In genomic region chr14:77302926-77303325, GRCh38 we compare ENCODE assay signal across 9 cellular contexts. TPM values are rescaled to one million over a fixed set of nuclear protein-coding genes. Genes with fewer than 3 reads are reported as not detected.
A peak's percentile ranks its signal among the peaks of the same experiment; 100 is the strongest.
DNase-seq lines count a peak whose midpoint lies in the region; ATAC-seq and TF ChIP-seq lines count a peak whose summit lies in the region.
"Had no signal": no experiment of that assay in that cellular context is flagged by ENCODE, and none has a peak within 500 bp of the region (broad histone marks: within the 10 kb centered on the region; RNA-seq: fewer than 3 reads in every experiment).

No MANE protein-coding gene starts in this region.

- H3K4me1 Mint-ChIP-seq in activated T-cell treated with anti-CD3 and anti-CD28 coated beads, Interleukin-2, amount 50 U/mL, for 4 hours (ENCODE audit: low read depth) = peaks cover 15% of the 10 kb centered on the region

- no peaks in the 10 kb centered on the region for H3K27me3 Mint-ChIP-seq in activated T-cell treated with anti-CD3 and anti-CD28 coated beads, Interleukin-2, amount 50 U/mL, for 4 hours (ENCODE audit: low read depth)
- H3K27me3 Mint-ChIP-seq: activated naive CD4-positive, alpha-beta T cell treated with anti-CD3 and anti-CD28 coated beads, Interleukin-2, amount 50 U/mL, for 24 hours had no signal

- H3K27me3 ChIP-seq in kidney epithelial cell (ENCODE audit: control insufficient read depth, insufficient read depth, low read length) = no peaks in the 10 kb centered on the region

- peak; percentile 91 for ATAC-seq in activated T-cell treated with anti-CD3 and anti-CD28 coated beads, Interleukin-2, amount 50 U/mL, for 4 hours
- ATAC-seq in HG02852 (IDR thresholded peaks at IDR 0.05; ENCODE audit: unreplicated experiment) = no peak
- ATAC-seq in HG03432 (IDR thresholded peaks at IDR 0.05; ENCODE audit: unreplicated experiment) = no peak

- H3K4me3 ChIP-seq in kidney epithelial cell (ENCODE audit: low read depth, low read length) = no peak overlapping the region

- H3K9me3 Mint-ChIP-seq in activated T-cell treated with anti-CD3 and anti-CD28 coated beads, Interleukin-2, amount 50 U/mL, for 4 hours = no peaks in the 10 kb centered on the region
- H3K9me3 Mint-ChIP-seq: activated naive CD4-positive, alpha-beta T cell treated with anti-CD3 and anti-CD28 coated beads, Interleukin-2, amount 50 U/mL, for 24 hours had no signal

- H3K36me3 Mint-ChIP-seq in activated T-cell treated with anti-CD3 and anti-CD28 coated beads, Interleukin-2, amount 50 U/mL, for 4 hours (ENCODE audit: insufficient read depth) = peaks cover 21% of the 10 kb centered on the region

- no peaks in the 10 kb centered on the region for H3K36me3 ChIP-seq in kidney epithelial cell (ENCODE audit: control insufficient read depth, insufficient read depth, low read length)

- DNase-seq in A172 (ENCODE audit: low spot score) (peak; percentile 79), HCEC 1CT (peak; percentile 83), kidney epithelial cell (ENCODE audit: low read depth) (peak; percentile 66), SW 1271 (lab: John Stamatoyannopoulos, UW) (no peak), HuH-7 (ENCODE audit: low spot score) (no peak)
- DNase-seq in activated T-cell treated with anti-CD3 and anti-CD28 coated beads, Interleukin-2, amount 50 U/mL, for 4 hours = no peak

- TF ChIP-seq CTCF in kidney epithelial cell (IDR thresholded peaks at IDR 0.05; ENCODE audit: insufficient read depth, low read length, poor library complexity, severe bottlenecking) = no peak

- no peak overlapping the region for H3K4me3 Mint-ChIP-seq in activated T-cell treated with anti-CD3 and anti-CD28 coated beads, Interleukin-2, amount 50 U/mL, for 4 hours
- H3K4me3 Mint-ChIP-seq: activated naive CD4-positive, alpha-beta T cell treated with anti-CD3 and anti-CD28 coated beads, Interleukin-2, amount 50 U/mL, for 24 hours had no signal

RNA-seq across cellular contexts. Expression of gene POMT2, which starts 17.8 kb away (rescaled TPM):
- 13.7 and 14.5 TPM in 2 replicates for total RNA-seq in A172 (2014; rRNA removed; shearing (Covaris generic))
- 10 to 100 TPM; 18.0 to 22.2 (median 19.2) TPM for total RNA-seq in activated T-cell treated with anti-CD3 and anti-CD28 coated beads, Interleukin-2, amount 50 U/mL, for 4 hours
- 21.5 and 34.1 TPM in 2 replicates for total RNA-seq in kidney epithelial cell

RNA-seq across cellular contexts. Expression of gene GSTZ1, which starts 17.9 kb away (rescaled TPM):
- total RNA-seq in A172 (2014; rRNA removed; shearing (Covaris generic)) = 28.6 and 30.4 TPM in 2 replicates
- total RNA-seq in activated T-cell treated with anti-CD3 and anti-CD28 coated beads, Interleukin-2, amount 50 U/mL, for 4 hours = 1 to 10 TPM; 5.5 to 9.2 (median 8.1) TPM
- 37.2 and 48.0 TPM in 2 replicates for total RNA-seq in kidney epithelial cell

RNA-seq across cellular contexts. Expression of gene NGB, which starts 31.9 kb away (rescaled TPM):
- not detected in 2 replicates for total RNA-seq in A172 (2014; rRNA removed; shearing (Covaris generic))
- not detected for total RNA-seq in activated T-cell treated with anti-CD3 and anti-CD28 coated beads, Interleukin-2, amount 50 U/mL, for 4 hours
- total RNA-seq in kidney epithelial cell = not detected in 2 replicates

Comparison
In these comparisons a context has a peak if more than half of its experiments do, and no peak if none do; other contexts are left out.
1. DNase-seq: peak in A172 (single experiment), HCEC 1CT (single experiment) and kidney epithelial cell (single experiment); none in activated T-cell treated with anti-CD3 and anti-CD28 coated beads, Interleukin-2, amount 50 U/mL, for 4 hours (single experiment), SW 1271 (0 of 2) and HuH-7 (single experiment).
2. ATAC-seq: peak in activated T-cell treated with anti-CD3 and anti-CD28 coated beads, Interleukin-2, amount 50 U/mL, for 4 hours (2 of 2); none in HG02852 (single experiment) and HG03432 (single experiment).